12 cellular contexts compared by ENCODE assay signal in genomic region chr6:21504790-21505189, GRCh38.
"Had no signal": no experiment of that assay in that cellular context is flagged by ENCODE, and none has a peak within 500 bp of the region (broad histone marks: within the 10 kb centered on the region; RNA-seq: fewer than 3 reads in every experiment).

No MANE protein-coding gene starts in this region.

- H3K36me3 ChIP-seq: gastroesophageal sphincter, heart right ventricle, neural progenitor cell, uterus had no signal

- H2AFZ ChIP-seq: neural progenitor cell had no signal

- H3K9me3 ChIP-seq: uterus had no signal

- DNase-seq: activated CD4-positive, CD25-positive, alpha-beta regulatory T cell treated with anti-CD3 and anti-CD28 coated beads, Interleukin-2, amount 50 U/mL, for 72 hours; activated naive CD4-positive, alpha-beta T cell; activated naive CD8-positive, alpha-beta T cell treated with anti-CD3 and anti-CD28 coated beads, Interleukin-2, amount 10 ng/mL, durations not matched to agents 7 days and 5 days; aorta; effector memory CD8-positive, alpha-beta T cell; heart right ventricle; left cardiac atrium; stimulated activated CD4-positive, alpha-beta T cell treated with anti-CD3 and anti-CD28 coated beads, Interleukin-1b, Interleukin-23, amount 100 ng/mL, for 48 hours; T-helper 9 cell; uterus had no signal

- H3K27me3 ChIP-seq: gastroesophageal sphincter, heart right ventricle, neural progenitor cell, uterus had no signal

- H3K4me2 ChIP-seq: neural progenitor cell had no signal

- H3K9ac ChIP-seq: neural progenitor cell had no signal

- H3K4me3 ChIP-seq: gastroesophageal sphincter, heart right ventricle, neural progenitor cell, uterus had no signal

- ATAC-seq: effector memory CD8-positive, alpha-beta T cell; gastroesophageal sphincter; heart right ventricle; left cardiac atrium had no signal

- H3K27ac ChIP-seq: gastroesophageal sphincter, heart right ventricle, neural progenitor cell, uterus had no signal

- H3K4me1 ChIP-seq: gastroesophageal sphincter, neural progenitor cell had no signal
